ENCODE assay signal across 8 cellular contexts in genomic region chr16:87076950-87077749, GRCh38.
DNase-seq lines count a peak whose midpoint lies in the region; ATAC-seq lines count a peak whose summit lies in the region.

No MANE protein-coding gene starts in this region.

- ATAC-seq in left cardiac atrium (peak in 1 of 2 donors; percentile 60), GM21423 (IDR thresholded peaks at IDR 0.05; ENCODE audit: unreplicated experiment) (no peak), HG03159 (IDR thresholded peaks at IDR 0.05; ENCODE audit: unreplicated experiment) (no peak)

- peak; percentile 29 for DNase-seq in NK-92 treated with Interleukin-12 subunit alpha and Interleukin-12 subunit beta, amount 100 ng/mL, for 24 hours (lab: John Stamatoyannopoulos, UW)
- DNase-seq in NK-92 (lab: John Stamatoyannopoulos, UW; ENCODE audit: unreplicated experiment) (no peak), LHCN-M2 (ENCODE audit: low read depth) (peak; percentile 58), left cardiac atrium (peak; percentile 55)
- peak in 2 of 3 experiments; percentile 12 to 21 for DNase-seq in activated CD8-positive, alpha-beta memory T cell treated with anti-CD3 and anti-CD28 coated beads for 48 hours (ENCODE audit: low read depth in 2 of 3, low spot score in 2 of 3)
- peak; percentile 41 to 44 for DNase-seq in stimulated activated CD4-positive, alpha-beta T cell treated with anti-CD3 and anti-CD28 coated beads, Interleukin-2, amount 100 ng/mL, for 48 hours

- intact Hi-C loops in left cardiac atrium (cut with DNase I): no loop called here
